Comparison of ENCODE assay signal across 11 cellular contexts in the genomic region with DNA sequence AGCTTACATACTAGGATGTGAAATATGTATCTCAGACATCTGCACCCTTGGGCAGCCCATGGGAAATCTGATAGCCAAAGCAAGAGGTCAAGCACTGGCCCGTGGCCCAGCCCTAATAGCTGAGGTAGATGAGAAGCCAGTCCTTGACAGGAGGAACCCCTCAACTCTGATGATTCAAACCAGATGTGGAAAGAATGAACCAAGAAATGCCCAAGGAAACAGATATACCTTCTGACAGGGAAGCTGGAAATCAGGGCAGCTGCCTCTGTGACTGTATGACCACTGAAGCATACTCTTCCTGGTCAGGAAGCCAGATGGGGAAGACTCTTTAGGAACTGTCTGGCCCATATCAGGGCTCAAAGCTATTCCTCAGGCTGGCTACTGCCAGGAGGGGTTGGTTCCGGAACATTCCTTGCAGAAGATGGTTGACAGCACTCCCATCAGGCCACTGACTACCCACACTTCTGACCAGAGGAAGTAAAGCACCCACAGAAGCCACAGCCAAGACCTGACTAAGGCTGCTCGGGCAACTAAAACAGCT.
DNase-seq lines count a peak whose midpoint lies in the region; ATAC-seq, FAIRE-seq and TF ChIP-seq lines count a peak whose summit lies in the region.
"Had no signal": no experiment of that assay in that cellular context is flagged by ENCODE, and none has a peak within 500 bp of the region (broad histone marks: within the 10 kb centered on the region; RNA-seq: fewer than 3 reads in every experiment).

No MANE protein-coding gene starts in this region.

- POLR2A ChIA-PET in naive thymus-derived CD8-positive, alpha-beta T cell (lab: Charles Lee) = no interaction called here

- no peak for FAIRE-seq in D721Med (lab: Jason Lieb, UNC)
- FAIRE-seq: G401.6 had no signal

- TF ChIP-seq CTCF in fibroblast of the aortic adventitia (IDR thresholded peaks at IDR 0.05; ENCODE audit: insufficient read depth, low read length) (no peak), D721Med (IDR thresholded peaks at IDR 0.05; ENCODE audit: insufficient read depth, missing control alignments) (no peak)

- H3K27ac Mint-ChIP-seq in immature natural killer cell = no peak overlapping the region
- H3K27ac Mint-ChIP-seq in naive thymus-derived CD8-positive, alpha-beta T cell = peak overlapping the region in 3 of 10 donors; percentile 27 to 45 (median 39)

- peaks cover 3 to 36% (median 19%) of the 10 kb centered on the region in 3 donors for H3K36me3 Mint-ChIP-seq in immature natural killer cell
- peaks cover 0 to 52% (median 12%) of the 10 kb centered on the region in 3 donors for H3K36me3 Mint-ChIP-seq in naive thymus-derived CD8-positive, alpha-beta T cell

- H3K27me3 Mint-ChIP-seq in immature natural killer cell (ENCODE audit: low read depth in 3 of 3) = peaks cover 0 to 2% (median 0%) of the 10 kb centered on the region in 3 donors
- no peaks in the 10 kb centered on the region for H3K27me3 Mint-ChIP-seq in naive thymus-derived CD8-positive, alpha-beta T cell

- ATAC-seq in sciatic nerve (peak; percentile 58), HG02970 (IDR thresholded peaks at IDR 0.05; ENCODE audit: low FRiP score, unreplicated experiment) (no peak)
- no peak for ATAC-seq in naive thymus-derived CD8-positive, alpha-beta T cell

- H3K4me3 Mint-ChIP-seq in immature natural killer cell = peak overlapping the region in 2 of 5 donors; percentile 9 to 25
- H3K4me3 Mint-ChIP-seq in naive thymus-derived CD8-positive, alpha-beta T cell = no peak overlapping the region

- no peaks in the 10 kb centered on the region for H3K9me3 Mint-ChIP-seq in immature natural killer cell
- H3K9me3 Mint-ChIP-seq in naive thymus-derived CD8-positive, alpha-beta T cell = no peaks in the 10 kb centered on the region

- no peak overlapping the region for H3K4me3 ChIP-seq in fibroblast of the aortic adventitia (ENCODE audit: low read depth, low read length)
- H3K4me3 ChIP-seq: spleen had no signal

- DNase-seq in CMK (ENCODE audit: low read depth) (peak; percentile 77), OCI-M1 (lab: John Stamatoyannopoulos, UW) (peak; percentile 5), fibroblast of the aortic adventitia (ENCODE audit: low read depth) (peak; percentile 97), sciatic nerve (ENCODE audit: low spot score) (no peak), immature natural killer cell (no peak), D721Med (ENCODE audit: insufficient read length, low spot score) (no peak)
- DNase-seq in naive thymus-derived CD8-positive, alpha-beta T cell = no peak
- DNase-seq: NCI-H510A, spleen had no signal

- peaks cover 12 to 15% of the 10 kb centered on the region in 2 donors for H3K4me1 Mint-ChIP-seq in immature natural killer cell
- peaks cover 0 to 10% (median 0%) of the 10 kb centered on the region in 4 donors for H3K4me1 Mint-ChIP-seq in naive thymus-derived CD8-positive, alpha-beta T cell

- intact Hi-C loops in sciatic nerve (cut with DNase I) = no loop called here

Comparison
In these comparisons a context has a peak if more than half of its experiments do, and no peak if none do; other contexts are left out.
1. DNase-seq: peak in CMK (single experiment), OCI-M1 (single experiment) and fibroblast of the aortic adventitia (single experiment); none in sciatic nerve (single experiment), immature natural killer cell (0 of 3), D721Med (single experiment) and naive thymus-derived CD8-positive, alpha-beta T cell (0 of 10).